Comparison of ENCODE assay signal across 13 cellular contexts in genomic region chr7:44755698-44756627, GRCh38. TPM values are rescaled to one million over a fixed set of nuclear protein-coding genes. Genes with fewer than 3 reads are reported as not detected.
DNase-seq lines count a peak whose midpoint lies in the region; ATAC-seq and TF ChIP-seq lines count a peak whose summit lies in the region.
"Had no signal": no experiment of that assay in that cellular context is flagged by ENCODE, and none has a peak within 500 bp of the region (broad histone marks: within the 10 kb centered on the region; RNA-seq: fewer than 3 reads in every experiment).

No MANE protein-coding gene starts in this region.

- H3K4me3 ChIP-seq in left ventricle myocardium inferior: no peak overlapping the region
- no peak overlapping the region for H3K4me3 ChIP-seq in dorsolateral prefrontal cortex
- no peak overlapping the region for H3K4me3 ChIP-seq in neuronal stem cell (ENCODE audit: low read length in 2 of 2)
- no peak overlapping the region for H3K4me3 ChIP-seq in vagina

- H3K36me3 ChIP-seq in left ventricle myocardium inferior (peaks cover 44% of the 10 kb centered on the region), neuronal stem cell (replicated peaks in 1 of 2; ENCODE audit: control insufficient read depth in 2 of 2, insufficient read depth in 2 of 2, low read length in 2 of 2) (peaks cover 29 to 48% of the 10 kb centered on the region in 2 donors), vagina (peaks cover 0 to 42% of the 10 kb centered on the region in 2 donors)

- no peak for TF ChIP-seq CTCF in left ventricle myocardium inferior (IDR thresholded peaks at IDR 0.05; ENCODE audit: borderline replicate concordance)
- TF ChIP-seq CTCF in dorsolateral prefrontal cortex (IDR thresholded peaks at IDR 0.05 in 54 of 56, conservative IDR thresholded peaks at IDR 0.05 in 2 of 56; ENCODE audit: low read depth in 1 of 56, partially characterized antibody in 56 of 56): no peak
- no peak for TF ChIP-seq CTCF in vagina (IDR thresholded peaks at IDR 0.05)

- H3K4ac ChIP-seq in neuronal stem cell (ENCODE audit: low read length): no peak overlapping the region

- peak overlapping the region; percentile 28 for H3K18ac ChIP-seq in neuronal stem cell (ENCODE audit: low read length)

- H2AK5ac ChIP-seq in neuronal stem cell (ENCODE audit: low read depth, low read length): no peak overlapping the region

- no peak overlapping the region for H2BK12ac ChIP-seq in neuronal stem cell (ENCODE audit: low read length)

- H3K4me1 ChIP-seq in left ventricle myocardium inferior (peaks cover 63% of the 10 kb centered on the region), neuronal stem cell (ENCODE audit: control insufficient read depth in 2 of 2, insufficient read depth in 1 of 2, low read depth in 1 of 2, low read length in 2 of 2) (peaks cover 3 to 10% of the 10 kb centered on the region in 2 donors), vagina (peaks cover 54% of the 10 kb centered on the region)

- H3K79me1 ChIP-seq in neuronal stem cell (ENCODE audit: low read depth, low read length): peaks cover 7% of the 10 kb centered on the region

- H2BK5ac ChIP-seq in neuronal stem cell (ENCODE audit: low read length): peak overlapping the region; percentile 89

- WGBS in neuronal stem cell (ENCODE audit: extremely low coverage in 2 of 2, insufficient read length in 2 of 2, insufficient replicate concordance in 1 of 2), 2 donors: no CpG with 5 or more reads among the region's 17 CpGs

- no peak overlapping the region for H2AFZ ChIP-seq in neuronal stem cell (ENCODE audit: low read length)

- peak overlapping the region; percentile 23 for H4K8ac ChIP-seq in neuronal stem cell (ENCODE audit: low read depth, low read length)

- no peak overlapping the region for H3K4me2 ChIP-seq in neuronal stem cell (ENCODE audit: insufficient read depth, low read length, poor library complexity, severe bottlenecking)

- TF ChIP-seq POLR2A in vagina (IDR thresholded peaks at IDR 0.05): no peak

- H3K27ac ChIP-seq in left ventricle myocardium inferior (replicated peaks): peak overlapping the region; percentile 51
- H3K27ac ChIP-seq in dorsolateral prefrontal cortex: peak overlapping the region in 56 of 59 donors; percentile 2 to 84 (median 70)
- H3K27ac ChIP-seq in neuronal stem cell (replicated peaks; ENCODE audit: low read length): no peak overlapping the region
- H3K27ac ChIP-seq in vagina: peak overlapping the region; percentile 23

- DNase-seq in left ventricle myocardium inferior (no peak), Right ventricle myocardium superior (no peak), dorsolateral prefrontal cortex (peak in 3 of 10 donors; percentile 37 to 65 (median 43)), neuronal stem cell (ENCODE audit: low spot score) (no peak), vagina (ENCODE audit: extremely low spot score in 2 of 2) (no peak), ecto neural progenitor cell (ENCODE audit: low spot score) (no peak)
- no peak for DNase-seq in stimulated activated CD8-positive, alpha-beta memory T cell treated with anti-CD3 and anti-CD28 coated beads, Interleukin-4, amount 100 ng/mL, for 48 hours
- DNase-seq: activated T-cell treated with anti-CD3 and anti-CD28 coated beads, Interleukin-2, amount 50 U/mL, for 4 hours; EL; hypothalamus; NCI-H187 treated with DMSO at 0.1 percent for 48 hours had no signal

- H2BK120ac ChIP-seq in neuronal stem cell (ENCODE audit: low read depth, low read length): no peak overlapping the region

- no peak overlapping the region for H3K9ac ChIP-seq in neuronal stem cell (ENCODE audit: low read depth, low read length, poor library complexity)

- H2BK15ac ChIP-seq in neuronal stem cell (ENCODE audit: low read length): no peak overlapping the region

- no peak overlapping the region for H3K14ac ChIP-seq in neuronal stem cell (ENCODE audit: low read length)

- H4K91ac ChIP-seq in neuronal stem cell (ENCODE audit: low read depth, low read length, poor library complexity): no peak overlapping the region

- H3K9me3 ChIP-seq in left ventricle myocardium inferior (replicated peaks): no peaks in the 10 kb centered on the region
- H3K9me3 ChIP-seq in neuronal stem cell (replicated peaks in 1 of 2; ENCODE audit: control insufficient read depth in 2 of 2, insufficient read depth in 1 of 2, low read depth in 1 of 2, low read length in 2 of 2): no peaks in the 10 kb centered on the region
- H3K9me3 ChIP-seq in vagina: no peaks in the 10 kb centered on the region

- H3K27me3 ChIP-seq in left ventricle myocardium inferior (ENCODE audit: low read depth) (no peaks in the 10 kb centered on the region), dorsolateral prefrontal cortex (no peaks in the 10 kb centered on the region), neuronal stem cell (ENCODE audit: control insufficient read depth in 3 of 3, insufficient read depth in 3 of 3, low read depth in 1 of 3, low read length in 3 of 3) (no peaks in the 10 kb centered on the region), vagina (no peaks in the 10 kb centered on the region)

- ATAC-seq in Right ventricle myocardium superior (ENCODE audit: poor library complexity): no peak
- ATAC-seq in GM21529 (IDR thresholded peaks at IDR 0.05; ENCODE audit: unreplicated experiment): no peak
- ATAC-seq: activated T-cell treated with anti-CD3 and anti-CD28 coated beads, Interleukin-2, amount 50 U/mL, for 4 hours; sciatic nerve had no signal

- intact Hi-C loops in left ventricle myocardium inferior (cut with micrococcal nuclease): no loop called here
- intact Hi-C loops in Right ventricle myocardium superior (cut with DNase I): loop anchor here (10.0 kb wide), 1 partner anchor 151 kb away; the partner anchor contains the start of gene OGDH
- intact Hi-C loops in dorsolateral prefrontal cortex (cut with DNase I): loop anchor here in 1 of 2 donors (5.0 kb wide), 1 partner anchor 86 kb away; no protein-coding TSS in a partner anchor
- intact Hi-C loops in vagina (cut with DNase I): no loop called here

- peak overlapping the region; percentile 55 for H3K23ac ChIP-seq in neuronal stem cell (ENCODE audit: low read depth, low read length, poor library complexity)

RNA-seq across cellular contexts. Expression of gene ZMIZ2, which starts 7.3 kb away (rescaled TPM):
- 62.7 TPM for total RNA-seq in left ventricle myocardium inferior
- total RNA-seq in Right ventricle myocardium superior: 54.1 TPM
- 100 to 1,000 TPM; 106 to 231 (median 160) TPM for total RNA-seq in dorsolateral prefrontal cortex
- 39.9 TPM for polyA plus RNA-seq in neuronal stem cell (2013, experiment 1 of 2)
- 38.5 TPM for polyA plus RNA-seq in neuronal stem cell (2013, experiment 2 of 2)
- 54.3 TPM for total RNA-seq in vagina

RNA-seq across cellular contexts. Expression of gene PPIA, which starts 40.5 kb away (rescaled TPM):
- total RNA-seq in left ventricle myocardium inferior (470 TPM), Right ventricle myocardium superior (471 TPM), dorsolateral prefrontal cortex (1,000 to 10,000 TPM in 90 of 120 experiments, 100 to 1,000 TPM in 30; 527 to 1,424 (median 1,151) TPM), vagina (1,197 TPM)
- polyA plus RNA-seq in neuronal stem cell (2013, experiment 1 of 2): 1,729 TPM
- polyA plus RNA-seq in neuronal stem cell (2013, experiment 2 of 2): 1,737 TPM
